Comparison of ENCODE assay signal across 12 cellular contexts in the genomic region with DNA sequence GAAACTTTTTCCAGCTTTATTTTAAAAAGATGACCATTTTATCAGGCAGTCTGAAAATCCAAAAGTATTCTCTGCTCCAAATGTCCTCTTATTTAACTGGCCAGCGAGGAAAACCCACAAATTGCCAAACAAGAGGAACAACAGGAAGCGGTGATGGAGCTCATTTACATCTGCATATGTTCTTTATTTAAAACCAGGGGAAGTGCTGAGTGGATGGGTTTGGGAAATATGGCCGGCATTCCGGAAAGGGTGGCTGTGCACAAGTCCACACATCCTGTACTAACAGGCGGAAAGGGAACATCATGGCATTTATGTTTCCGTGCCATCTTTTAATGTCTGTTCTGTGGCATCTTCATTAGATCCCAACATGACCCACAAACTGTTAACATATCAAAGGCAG.
A peak's percentile ranks its signal among the peaks of the same experiment; 100 is the strongest.
DNase-seq lines count a peak whose midpoint lies in the region; ATAC-seq and TF ChIP-seq lines count a peak whose summit lies in the region.
"Had no signal": no experiment of that assay in that cellular context is flagged by ENCODE, and none has a peak within 500 bp of the region (broad histone marks: within the 10 kb centered on the region; RNA-seq: fewer than 3 reads in every experiment).

No MANE protein-coding gene starts in this region.

- H3K27me3 Mint-ChIP-seq in dendritic cell treated with granulocyte-macrophage colony-stimulating factor and Interleukin-4, amounts not matched to agents 40 ng/mL and 50 ng/mL, for 4 days = no peaks in the 10 kb centered on the region
- no peaks in the 10 kb centered on the region for H3K27me3 Mint-ChIP-seq in nephron (ENCODE audit: low read depth)
- H3K27me3 Mint-ChIP-seq: CD8-positive, alpha-beta memory T cell; IgD-negative memory B cell had no signal

- peaks cover 19% of the 10 kb centered on the region for H3K9me3 Mint-ChIP-seq in dendritic cell treated with granulocyte-macrophage colony-stimulating factor and Interleukin-4, amounts not matched to agents 40 ng/mL and 50 ng/mL, for 4 days
- H3K9me3 Mint-ChIP-seq in nephron = peaks cover 13% of the 10 kb centered on the region

- no peak for TF ChIP-seq CTCF in nephron (IDR thresholded peaks at IDR 0.05; ENCODE audit: unreplicated experiment in 3 of 3)

- peak overlapping the region; percentile 90 for H3K27ac Mint-ChIP-seq in dendritic cell treated with granulocyte-macrophage colony-stimulating factor and Interleukin-4, amounts not matched to agents 40 ng/mL and 50 ng/mL, for 4 days
- peak overlapping the region; percentile 70 to 96 (median 92) for H3K27ac Mint-ChIP-seq in nephron
- H3K27ac Mint-ChIP-seq: CD8-positive, alpha-beta memory T cell; IgD-negative memory B cell had no signal

- no peak overlapping the region for H3K4me3 Mint-ChIP-seq in dendritic cell treated with granulocyte-macrophage colony-stimulating factor and Interleukin-4, amounts not matched to agents 40 ng/mL and 50 ng/mL, for 4 days
- H3K4me3 Mint-ChIP-seq in nephron = no peak overlapping the region
- H3K4me3 Mint-ChIP-seq: CD8-positive, alpha-beta memory T cell; IgD-negative memory B cell had no signal

- intact Hi-C loops in Right ventricle myocardium inferior (cut with DNase I) = no loop called here
- intact Hi-C loops in Right ventricle myocardium superior (cut with DNase I) = no loop called here
- intact Hi-C loops in dendritic cell treated with granulocyte-macrophage colony-stimulating factor and Interleukin-4, amounts not matched to agents 40 ng/mL and 50 ng/mL, for 4 days (cut with micrococcal nuclease) = no loop called here

- H3K36me3 Mint-ChIP-seq in dendritic cell treated with granulocyte-macrophage colony-stimulating factor and Interleukin-4, amounts not matched to agents 40 ng/mL and 50 ng/mL, for 4 days (ENCODE audit: low read depth) = peaks cover 6% of the 10 kb centered on the region
- peaks cover 17% of the 10 kb centered on the region for H3K36me3 Mint-ChIP-seq in nephron (ENCODE audit: low read depth)
- H3K36me3 Mint-ChIP-seq: CD8-positive, alpha-beta memory T cell; IgD-negative memory B cell had no signal

- H3K4me1 Mint-ChIP-seq in dendritic cell treated with granulocyte-macrophage colony-stimulating factor and Interleukin-4, amounts not matched to agents 40 ng/mL and 50 ng/mL, for 4 days (ENCODE audit: low read depth) = peaks cover 37% of the 10 kb centered on the region
- peaks cover 33% of the 10 kb centered on the region for H3K4me1 Mint-ChIP-seq in nephron
- H3K4me1 Mint-ChIP-seq: CD8-positive, alpha-beta memory T cell; IgD-negative memory B cell had no signal

- ATAC-seq in Right ventricle myocardium inferior (no peak), Right ventricle myocardium superior (ENCODE audit: poor library complexity) (no peak), GM19463 (IDR thresholded peaks at IDR 0.05; ENCODE audit: unreplicated experiment) (no peak)

- DNase-seq in Right ventricle myocardium inferior (ENCODE audit: missing footprints) (peak; percentile 62), Right ventricle myocardium superior (no peak)
- DNase-seq in NK-92 treated with Interleukin-12 subunit alpha and Interleukin-12 subunit beta, amount 100 ng/mL, for 24 hours (lab: John Stamatoyannopoulos, UW) = no peak
- DNase-seq in stimulated activated CD4-positive, alpha-beta T cell treated with anti-CD3 and anti-CD28 coated beads, Interleukin-4, amount 100 ng/mL, for 24 hours = no peak
- DNase-seq: 8988T; Caco-2; CD8-positive, alpha-beta memory T cell; KG1 had no signal
